Comparison of ENCODE assay signal across 8 cellular contexts in genomic region chr6:112163295-112164257, GRCh38.
DNase-seq lines count a peak whose midpoint lies in the region; ATAC-seq, FAIRE-seq and TF ChIP-seq lines count a peak whose summit lies in the region.

No MANE protein-coding gene starts in this region.

- H3K27me3 ChIP-seq in K562 (ENCODE audit: control insufficient read depth in 2 of 2, insufficient read depth in 2 of 2, low read length in 2 of 2), result peaks cover 8% of the 10 kb centered on the region in 2 experiments

- no peaks in the 10 kb centered on the region for H3K4me1 ChIP-seq in K562 (replicated peaks in 1 of 2; ENCODE audit: control insufficient read depth in 2 of 2, insufficient read depth in 2 of 2, low read length in 2 of 2)

- no peak overlapping the region for H3K4me3 ChIP-seq in K562

- H3K36me3 ChIP-seq in K562 (ENCODE audit: control insufficient read depth, insufficient read depth, low read length), result no peaks in the 10 kb centered on the region

- peaks cover 7% of the 10 kb centered on the region; the same call in 1 of the 2 replicates for H4K20me1 ChIP-seq in K562 (replicated peaks; ENCODE audit: control insufficient read depth, insufficient read depth, low read length)

- H3K9me1 ChIP-seq in K562 (ENCODE audit: control insufficient read depth, insufficient read depth, low read length), result no peaks in the 10 kb centered on the region

- peak; percentile 84 to 89 (median 88) for TF ChIP-seq CTCF in K562 (IDR thresholded peaks at IDR 0.05 in 2 of 3, conservative IDR thresholded peaks at IDR 0.05 in 1 of 3; ENCODE audit: insufficient read depth in 2 of 3, low read depth in 1 of 3, low read length in 3 of 3)

- intact Hi-C loops in K562 (cut with micrococcal nuclease), result loop anchor here (1.0 to 5.0 kb wide), 5 partner anchors 77 to 453 kb away; partner anchors contain the start of genes FAM229B and TUBE1

- FAIRE-seq in K562 (lab: Jason Lieb, UNC), result peak; percentile 86

- WGBS in K562 (ENCODE audit: insufficient coverage, low coverage, missing lambda C conversion rate), result under 1% methylated on average over 21 of the region's 21 CpGs

- DNase-seq in NCI-H526 (lab: John Stamatoyannopoulos, UW), result peak; percentile 29 to 72
- DNase-seq in NCI-H526 treated with DMSO at 0.1 percent for 48 hours (lab: John Stamatoyannopoulos, UW), result no peak
- DNase-seq in NCI-H1092 (lab: John Stamatoyannopoulos, UW), result peak; percentile 53
- peak; percentile 72 for DNase-seq in UCSD-AML1 (lab: John Stamatoyannopoulos, UW; ENCODE audit: unreplicated experiment)
- peak; percentile 72 to 80 (median 79) for DNase-seq in K562 (ENCODE audit: extremely low read depth in 1 of 4, low spot score in 3 of 4)
- peak; percentile 82 for DNase-seq in left lobe of liver (ENCODE audit: low spot score)
- peak; percentile 55 to 62 (median 60) for DNase-seq in stimulated activated CD4-positive, alpha-beta T cell treated with anti-CD3 and anti-CD28 coated beads, TNF-alpha, amount 100 ng/mL, for 4 hours (ENCODE audit: low read depth in 3 of 3)

- peak; percentile 83 to 93 for TF ChIP-seq RAD21 in K562 (CRISPR knock-in tag; conservative IDR thresholded peaks at IDR 0.05 in 1 of 2, IDR thresholded peaks at IDR 0.05 in 1 of 2)

- no peak overlapping the region for H3K27ac ChIP-seq in K562 (ENCODE audit: extremely low read depth, low read depth, low read length)

- no peaks in the 10 kb centered on the region for H3K9me3 ChIP-seq in K562 (replicated peaks; ENCODE audit: control insufficient read depth, insufficient read depth, low read depth, low read length)

- no peak overlapping the region for H3K4me2 ChIP-seq in K562 (ENCODE audit: insufficient read depth, low read length)

- no peak overlapping the region for H3K9ac ChIP-seq in K562 (ENCODE audit: insufficient read depth in 1 of 2, low read depth in 2 of 2, low read length in 2 of 2)

- H3K79me2 ChIP-seq in K562 (ENCODE audit: control insufficient read depth, insufficient read depth, low read length), result no peaks in the 10 kb centered on the region

- no peak for TF ChIP-seq EP300 in K562 (IDR thresholded peaks at IDR 0.05; ENCODE audit: low read length)

- ATAC-seq in HG02610 (IDR thresholded peaks at IDR 0.05; ENCODE audit: unreplicated experiment), result peak; percentile 99
- ATAC-seq in K562, result peak; percentile 100
- peak; percentile 100 for ATAC-seq in left lobe of liver

- POLR2A ChIA-PET in K562 (lab: Yijun Ruan, JAX), result interaction anchor here (0.8 kb wide), 1 partner anchor 20 kb away, joined by 3 read pairs; no protein-coding TSS in a partner anchor

- in situ Hi-C loops in K562 (cut with MboI), result no loop called here

- CTCF ChIA-PET in K562 (lab: Yijun Ruan, JAX; ENCODE audit: low intra/inter-chr PET ratio), result interaction anchor here (0.6 to 1.7 kb wide), 6 partner anchors 17 to 453 kb away, joined by 3 to 21 read pairs (median 4); partner anchors contain the start of genes FAM229B and TUBE1

- no TSS peak for BruUV-seq in K562 (replicated peaks; lab: Mats Ljungman, UMichigan)

- H2AFZ ChIP-seq in K562 (ENCODE audit: low read depth, low read length), result 0 out of 2 replicates have a peak overlapping the region, but pooled peaks have one; percentile 2

- TF ChIP-seq POLR2A in K562 (conservative IDR thresholded peaks at IDR 0.05), result no peak

TF ChIP-seq in K562, 482 proteins besides CTCF, POLR2A, EP300 and RAD21:
- TF ChIP-seq MYC (IDR thresholded peaks at IDR 0.05; ENCODE audit: low read depth, low read length), result 0 out of 2 replicates have a peak, but pooled peaks have one; percentile 5
- no peak for TF ChIP-seq MYC (CRISPR knock-in tag; IDR thresholded peaks at IDR 0.05; ENCODE audit: borderline replicate concordance, low read depth)
- TF ChIP-seq CC2D1A (IDR thresholded peaks at IDR 0.05), result peak; percentile 42
- no peak for TF ChIP-seq ZNF586 (CRISPR knock-in tag; conservative IDR thresholded peaks at IDR 0.05)
- peak; percentile 76; the same call in 1 of the 2 replicates for TF ChIP-seq STAG1 (CRISPR knock-in tag; IDR thresholded peaks at IDR 0.05; ENCODE audit: borderline replicate concordance)
- peak; percentile 76 for TF ChIP-seq SMC3 (conservative IDR thresholded peaks at IDR 0.05; ENCODE audit: insufficient read depth, low read depth, low read length)
- TF ChIP-seq BHLHE40 (IDR thresholded peaks at IDR 0.05; ENCODE audit: low read length), result 0 out of 2 replicates have a peak, but pooled peaks have one; percentile 9
- TF ChIP-seq MAZ (CRISPR knock-in tag; conservative IDR thresholded peaks at IDR 0.05 in 1 of 2, IDR thresholded peaks at IDR 0.05 in 1 of 2), result peak in 1 of 2 experiments; percentile 51; a peak in 1 of 4 replicates
- no peak for TF ChIP-seq HDGF (IDR thresholded peaks at IDR 0.05)
- 0 out of 2 replicates have a peak, but pooled peaks have one; percentile 65 for TF ChIP-seq XRCC5 (IDR thresholded peaks at IDR 0.05; ENCODE audit: low read depth, low read length)
- TF ChIP-seq NCOA2 (IDR thresholded peaks at IDR 0.05; ENCODE audit: partially characterized antibody in 2 of 2), result no peak
- peak in 2 of 3 experiments; percentile 34 to 40 for TF ChIP-seq YY1 (IDR thresholded peaks at IDR 0.05; ENCODE audit: borderline replicate concordance in 1 of 3, control insufficient read depth in 1 of 3, extremely low read depth in 1 of 3, insufficient read depth in 3 of 3, insufficient read length in 1 of 3, insufficient replicate concordance in 2 of 3, low read depth in 1 of 3, low read length in 2 of 3)
- TF ChIP-seq DEAF1 (CRISPR knock-in tag; IDR thresholded peaks at IDR 0.05), result peak; percentile 80
- peak; percentile 32; the same call in 1 of the 2 replicates for TF ChIP-seq RB1 (IDR thresholded peaks at IDR 0.05; ENCODE audit: low read depth)
- no peak for TF ChIP-seq ZNF316 (IDR thresholded peaks at IDR 0.05)
- 0 out of 2 replicates have a peak, but pooled peaks have one; percentile 47 for TF ChIP-seq ARID2 (IDR thresholded peaks at IDR 0.05)
